ENCODE assay signal across 10 cellular contexts in the genomic region with DNA sequence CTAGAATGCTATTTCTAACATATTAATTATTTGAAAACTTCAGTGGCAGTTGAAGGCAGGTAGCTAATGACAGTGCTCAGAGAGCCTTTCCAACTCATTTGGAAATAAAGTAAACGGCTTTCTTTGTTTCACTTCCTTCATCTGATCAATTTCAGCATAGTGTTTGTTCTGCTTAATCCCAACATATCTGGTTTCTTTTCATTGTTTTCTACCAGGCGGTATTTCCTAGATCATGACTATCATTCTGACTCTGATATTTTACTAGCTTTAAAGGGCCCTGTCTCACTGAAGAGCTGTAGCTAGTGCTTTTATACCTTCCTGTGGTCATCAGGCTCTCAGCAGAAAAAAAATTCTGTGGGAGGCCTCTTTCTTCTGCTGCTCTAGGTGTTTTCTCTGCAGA.
A peak's percentile ranks its signal among the peaks of the same experiment; 100 is the strongest.
DNase-seq lines count a peak whose midpoint lies in the region; ATAC-seq and TF ChIP-seq lines count a peak whose summit lies in the region.
"Had no signal": no experiment of that assay in that cellular context is flagged by ENCODE, and none has a peak within 500 bp of the region (broad histone marks: within the 10 kb centered on the region; RNA-seq: fewer than 3 reads in every experiment).

No MANE protein-coding gene starts in this region.

- peaks cover 13% of the 10 kb centered on the region for H3K4me1 Mint-ChIP-seq in GM23338
- H3K4me1 Mint-ChIP-seq in memory B cell, result peaks cover 4% of the 10 kb centered on the region
- no peaks in the 10 kb centered on the region for H3K4me1 Mint-ChIP-seq in activated CD4-positive, alpha-beta T cell treated with anti-CD3 and anti-CD28 coated beads, Interleukin-2, amount 10 ng/mL, durations not matched to agents 24 days and 14 days

- no peak overlapping the region for H3K4me2 ChIP-seq in GM23338

- H3F3A ChIP-seq in GM23338 (replicated peaks; ENCODE audit: low read depth), result no peaks in the 10 kb centered on the region

- H3K36me3 Mint-ChIP-seq in GM23338 (ENCODE audit: low read depth) (no peaks in the 10 kb centered on the region), memory B cell (no peaks in the 10 kb centered on the region)
- no peaks in the 10 kb centered on the region for H3K36me3 Mint-ChIP-seq in activated CD4-positive, alpha-beta T cell treated with anti-CD3 and anti-CD28 coated beads, Interleukin-2, amount 10 ng/mL, durations not matched to agents 24 days and 14 days (ENCODE audit: low read depth)
- H3K36me3 Mint-ChIP-seq: activated naive CD8-positive, alpha-beta T cell had no signal

- H4K20me1 ChIP-seq in GM23338 (replicated peaks; ENCODE audit: insufficient read depth), result no peaks in the 10 kb centered on the region

- H3K4me3 Mint-ChIP-seq in GM23338 (no peak overlapping the region), memory B cell (no peak overlapping the region)
- H3K4me3 Mint-ChIP-seq in activated CD4-positive, alpha-beta T cell treated with anti-CD3 and anti-CD28 coated beads, Interleukin-2, amount 10 ng/mL, durations not matched to agents 24 days and 14 days, result no peak overlapping the region
- H3K4me3 Mint-ChIP-seq: activated naive CD8-positive, alpha-beta T cell had no signal

- no peak overlapping the region for H3K4me3 ChIP-seq in GM23338

- intact Hi-C loops in activated CD4-positive, alpha-beta T cell treated with anti-CD3 and anti-CD28 coated beads, Interleukin-2, amount 10 ng/mL, durations not matched to agents 24 days and 14 days (cut with micrococcal nuclease), result no loop called here

- DNase-seq in GM23338 (ENCODE audit: low spot score), result no peak
- DNase-seq in memory B cell (ENCODE audit: low spot score in 2 of 2), result no peak
- no peak for DNase-seq in iPS-NIHi11 (ENCODE audit: low spot score)
- DNase-seq in activated CD4-positive, alpha-beta T cell treated with anti-CD3 and anti-CD28 coated beads, Interleukin-2, amount 10 ng/mL, durations not matched to agents 24 days and 14 days, result no peak
- DNase-seq in inferior parietal cortex (ENCODE audit: extremely low spot score), result no peak
- DNase-seq: NCI-H526 treated with DMSO at 0.1 percent for 48 hours had no signal

- peaks cover 4% of the 10 kb centered on the region; the same call in 1 of the 2 replicates for H3K4me1 ChIP-seq in GM23338 (ENCODE audit: insufficient read depth)

- no peaks in the 10 kb centered on the region for H3K9me3 Mint-ChIP-seq in GM23338
- no peaks in the 10 kb centered on the region for H3K9me3 Mint-ChIP-seq in memory B cell
- no peaks in the 10 kb centered on the region for H3K9me3 Mint-ChIP-seq in activated CD4-positive, alpha-beta T cell treated with anti-CD3 and anti-CD28 coated beads, Interleukin-2, amount 10 ng/mL, durations not matched to agents 24 days and 14 days

- no peaks in the 10 kb centered on the region for H3K27me3 ChIP-seq in GM23338 (ENCODE audit: insufficient read depth)
- H3K27me3 ChIP-seq: neutrophil had no signal

- H3K27me3 Mint-ChIP-seq in GM23338 (ENCODE audit: insufficient read depth, low read depth, poor library complexity) (no peaks in the 10 kb centered on the region), memory B cell (peaks cover 2% of the 10 kb centered on the region)
- H3K27me3 Mint-ChIP-seq in activated CD4-positive, alpha-beta T cell treated with anti-CD3 and anti-CD28 coated beads, Interleukin-2, amount 10 ng/mL, durations not matched to agents 24 days and 14 days, result peaks cover 22% of the 10 kb centered on the region

- no peaks in the 10 kb centered on the region for H3K79me2 ChIP-seq in GM23338 (replicated peaks; ENCODE audit: insufficient read depth)

- no peak overlapping the region for H3K27ac Mint-ChIP-seq in GM23338
- no peak overlapping the region for H3K27ac Mint-ChIP-seq in memory B cell
- no peak overlapping the region for H3K27ac Mint-ChIP-seq in activated CD4-positive, alpha-beta T cell treated with anti-CD3 and anti-CD28 coated beads, Interleukin-2, amount 10 ng/mL, durations not matched to agents 24 days and 14 days
- H3K27ac Mint-ChIP-seq: activated naive CD8-positive, alpha-beta T cell had no signal

- ATAC-seq in GM18873 (IDR thresholded peaks at IDR 0.05; ENCODE audit: low FRiP score, unreplicated experiment) (peak; percentile 84), GM23338 (no peak), HG03442 (IDR thresholded peaks at IDR 0.05; ENCODE audit: unreplicated experiment) (peak; percentile 95), memory B cell (ENCODE audit: low read depth) (peak; percentile 53)

- H3K36me3 ChIP-seq in GM23338 (ENCODE audit: insufficient read depth), result no peaks in the 10 kb centered on the region
- H3K36me3 ChIP-seq: neutrophil had no signal

- no peaks in the 10 kb centered on the region; the same call in 1 of the 2 replicates for H3K9me2 ChIP-seq in GM23338 (ENCODE audit: insufficient read depth)

- no peak overlapping the region for H3K27ac ChIP-seq in GM23338 (ENCODE audit: low read depth)
- H3K27ac ChIP-seq: neutrophil had no signal

- no peak for TF ChIP-seq CTCF in GM23338 (conservative IDR thresholded peaks at IDR 0.05; ENCODE audit: low read depth in 2 of 2)

- peak overlapping the region; percentile 52 for H2AFZ ChIP-seq in GM23338

TF ChIP-seq in GM23338, 12 proteins besides CTCF, POLR2A, EP300 and RAD21:
- TF ChIP-seq POLR2AphosphoS5 (IDR thresholded peaks at IDR 0.05; ENCODE audit: low read depth), result no peak
- TF ChIP-seq STAT1 (IDR thresholded peaks at IDR 0.05; ENCODE audit: unreplicated experiment), result no peak
